In genomic region chr11:125072210-125072960, GRCh38 we compare ENCODE assay signal across 9 cellular contexts. TPM values are rescaled to one million over a fixed set of nuclear protein-coding genes. Genes with fewer than 3 reads are reported as not detected.
DNase-seq lines count a peak whose midpoint lies in the region; ATAC-seq and TF ChIP-seq lines count a peak whose summit lies in the region.
"Had no signal": no experiment of that assay in that cellular context is flagged by ENCODE, and none has a peak within 500 bp of the region (broad histone marks: within the 10 kb centered on the region; RNA-seq: fewer than 3 reads in every experiment).

No MANE protein-coding gene starts in this region.

- H3K27ac Mint-ChIP-seq in stimulated activated naive B cell treated with anti-CD40 and anti-IgM and Interleukin-4, amounts not matched to agents 10 μg/mL and 1 μg/mL and 100 μg/mL, for 72 hours: peak overlapping the region; percentile 95
- H3K27ac Mint-ChIP-seq in activated naive CD8-positive, alpha-beta T cell treated with anti-CD3 and anti-CD28 coated beads for 36 hours: no peak overlapping the region
- H3K27ac Mint-ChIP-seq: activated naive CD4-positive, alpha-beta T cell treated with anti-CD3 and anti-CD28 coated beads, Interleukin-2, amount 50 U/mL, for 72 hours had no signal

- no peaks in the 10 kb centered on the region for H3K9me3 ChIP-seq in ascending aorta

- H3K4me3 ChIP-seq in ascending aorta: no peak overlapping the region

- H3K9me3 Mint-ChIP-seq in stimulated activated naive B cell treated with anti-CD40 and anti-IgM and Interleukin-4, amounts not matched to agents 10 μg/mL and 1 μg/mL and 100 μg/mL, for 72 hours: no peaks in the 10 kb centered on the region
- no peaks in the 10 kb centered on the region for H3K9me3 Mint-ChIP-seq in activated naive CD8-positive, alpha-beta T cell treated with anti-CD3 and anti-CD28 coated beads for 36 hours
- H3K9me3 Mint-ChIP-seq: activated naive CD4-positive, alpha-beta T cell treated with anti-CD3 and anti-CD28 coated beads, Interleukin-2, amount 50 U/mL, for 72 hours had no signal

- peaks cover 0 to 16% of the 10 kb centered on the region in 2 donors for H3K27me3 Mint-ChIP-seq in stimulated activated naive B cell treated with anti-CD40 and anti-IgM and Interleukin-4, amounts not matched to agents 10 μg/mL and 1 μg/mL and 100 μg/mL, for 72 hours
- H3K27me3 Mint-ChIP-seq in activated naive CD8-positive, alpha-beta T cell treated with anti-CD3 and anti-CD28 coated beads for 36 hours: peaks cover 18% of the 10 kb centered on the region

- peak; percentile 74 for ATAC-seq in HG03064 (IDR thresholded peaks at IDR 0.05; ENCODE audit: low read depth, unreplicated experiment)
- peak; percentile 84 to 86 for ATAC-seq in stimulated activated naive B cell treated with anti-CD40 and anti-IgM and Interleukin-4, amounts not matched to agents 10 μg/mL and 1 μg/mL and 100 μg/mL, for 72 hours (replicated peaks)
- ATAC-seq: activated naive CD4-positive, alpha-beta T cell treated with anti-CD3 and anti-CD28 coated beads, Interleukin-2, amount 50 U/mL, for 72 hours had no signal

- H3K36me3 ChIP-seq in ascending aorta: no peaks in the 10 kb centered on the region

- intact Hi-C loops in ascending aorta (cut with DNase I): no loop called here

- peaks cover 48 to 54% of the 10 kb centered on the region in 2 donors for H3K4me1 Mint-ChIP-seq in stimulated activated naive B cell treated with anti-CD40 and anti-IgM and Interleukin-4, amounts not matched to agents 10 μg/mL and 1 μg/mL and 100 μg/mL, for 72 hours
- H3K4me1 Mint-ChIP-seq in activated naive CD8-positive, alpha-beta T cell treated with anti-CD3 and anti-CD28 coated beads for 36 hours: peaks cover 13% of the 10 kb centered on the region

- peak overlapping the region; percentile 18 to 64 for H3K27ac ChIP-seq in ascending aorta

- H3K36me3 Mint-ChIP-seq in stimulated activated naive B cell treated with anti-CD40 and anti-IgM and Interleukin-4, amounts not matched to agents 10 μg/mL and 1 μg/mL and 100 μg/mL, for 72 hours: peaks cover 2 to 10% of the 10 kb centered on the region in 2 donors
- H3K36me3 Mint-ChIP-seq in activated naive CD8-positive, alpha-beta T cell treated with anti-CD3 and anti-CD28 coated beads for 36 hours: no peaks in the 10 kb centered on the region
- H3K36me3 Mint-ChIP-seq: activated naive CD4-positive, alpha-beta T cell treated with anti-CD3 and anti-CD28 coated beads, Interleukin-2, amount 50 U/mL, for 72 hours had no signal

- DNase-seq in GM19238 (ENCODE audit: insufficient read length, low spot score): peak; percentile 80
- DNase-seq in ascending aorta (ENCODE audit: low spot score in 2 of 2): peak in 1 of 2 donors; percentile 29
- peak; percentile 76 for DNase-seq in stimulated activated naive B cell treated with anti-CD40 and anti-IgM and Interleukin-4, amounts not matched to agents 10 μg/mL and 1 μg/mL and 100 μg/mL, for 72 hours
- no peak for DNase-seq in A172 (ENCODE audit: low spot score)
- DNase-seq in NCI-H526 treated with DMSO at 0.1 percent for 48 hours (lab: John Stamatoyannopoulos, UW): no peak
- DNase-seq in NCI-H774 (lab: John Stamatoyannopoulos, UW): no peak
- DNase-seq in activated naive CD8-positive, alpha-beta T cell treated with anti-CD3 and anti-CD28 coated beads for 36 hours: no peak

- peak overlapping the region; percentile 8 to 20 for H3K4me3 Mint-ChIP-seq in stimulated activated naive B cell treated with anti-CD40 and anti-IgM and Interleukin-4, amounts not matched to agents 10 μg/mL and 1 μg/mL and 100 μg/mL, for 72 hours
- no peak overlapping the region for H3K4me3 Mint-ChIP-seq in activated naive CD8-positive, alpha-beta T cell treated with anti-CD3 and anti-CD28 coated beads for 36 hours

- TF ChIP-seq CTCF in ascending aorta (IDR thresholded peaks at IDR 0.05): no peak

- no peaks in the 10 kb centered on the region for H3K4me1 ChIP-seq in ascending aorta

- no peaks in the 10 kb centered on the region for H3K27me3 ChIP-seq in ascending aorta

RNA-seq across cellular contexts. Expression of gene SLC37A2, which starts 9.3 kb away (rescaled TPM):
- 1.5 TPM for total RNA-seq in ascending aorta
- total RNA-seq in A172 (2014; rRNA removed; shearing (Covaris generic)): 0.26 and 1.4 TPM in 2 replicates
- under 1 TPM; 0.47 to 0.50 TPM for total RNA-seq in activated naive CD8-positive, alpha-beta T cell treated with anti-CD3 and anti-CD28 coated beads for 36 hours

RNA-seq across cellular contexts. Expression of gene TMEM218, which starts 39.0 kb away (rescaled TPM):
- total RNA-seq in ascending aorta: 0.64 TPM
- total RNA-seq in A172 (2014; rRNA removed; shearing (Covaris generic)): 25.8 and 30.8 TPM in 2 replicates
- 10 to 100 TPM; 16.6 to 18.1 TPM for total RNA-seq in activated naive CD8-positive, alpha-beta T cell treated with anti-CD3 and anti-CD28 coated beads for 36 hours

Comparison
In these comparisons a context has a peak if more than half of its experiments do, and no peak if none do; other contexts are left out.
1. DNase-seq: peak in GM19238 (single experiment) and stimulated activated naive B cell treated with anti-CD40 and anti-IgM and Interleukin-4, amounts not matched to agents 10 μg/mL and 1 μg/mL and 100 μg/mL, for 72 hours (single experiment); none in A172 (single experiment), NCI-H526 treated with DMSO at 0.1 percent for 48 hours (single experiment), NCI-H774 (single experiment) and activated naive CD8-positive, alpha-beta T cell treated with anti-CD3 and anti-CD28 coated beads for 36 hours (single experiment).
2. RNA of gene TMEM218, which starts 39.0 kb away (total RNA-seq): 25.8 to 30.8 TPM in A172 and 16.6 to 18.1 TPM in activated naive CD8-positive, alpha-beta T cell treated with anti-CD3 and anti-CD28 coated beads for 36 hours; 0.64 TPM in ascending aorta (single experiment); every median in the first group is over 10 times any median in the second.